In the genomic region with DNA sequence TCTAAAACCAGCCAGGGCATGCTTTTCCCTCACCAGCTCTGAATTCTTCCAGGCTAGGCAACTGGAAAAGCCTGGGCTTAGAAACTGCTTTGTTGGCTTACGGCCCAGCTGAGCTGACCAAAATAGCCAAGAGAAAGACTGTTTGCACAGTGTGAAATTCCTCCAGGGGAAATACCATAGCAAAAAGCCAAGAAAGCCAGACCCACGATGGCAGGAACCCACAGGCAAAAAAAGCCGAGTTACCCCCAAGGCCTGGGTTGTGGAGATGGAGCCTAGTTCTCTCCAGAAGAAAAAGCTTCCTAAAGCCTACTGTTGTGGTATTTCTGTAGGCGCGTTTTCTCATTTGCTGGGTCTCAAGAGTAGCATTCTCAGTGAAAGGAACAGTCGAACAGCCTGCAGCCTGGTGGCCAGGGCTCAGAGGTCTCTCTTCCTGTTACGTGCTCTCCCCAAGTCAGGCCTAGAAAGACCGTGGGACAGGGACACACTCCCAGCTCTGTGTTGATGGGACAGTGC, we compare ENCODE assay signal across 9 cellular contexts. TPM values are rescaled to one million over a fixed set of nuclear protein-coding genes. Genes with fewer than 3 reads are reported as not detected.
DNase-seq lines count a peak whose midpoint lies in the region; ATAC-seq and TF ChIP-seq lines count a peak whose summit lies in the region.
"Had no signal": no experiment of that assay in that cellular context is flagged by ENCODE, and none has a peak within 500 bp of the region (broad histone marks: within the 10 kb centered on the region; RNA-seq: fewer than 3 reads in every experiment).

No MANE protein-coding gene starts in this region.

- no peaks in the 10 kb centered on the region for H3K27me3 ChIP-seq in colonic mucosa
- no peaks in the 10 kb centered on the region for H3K27me3 ChIP-seq in left lung
- H3K27me3 ChIP-seq in spleen (replicated peaks in 1 of 7), result no peaks in the 10 kb centered on the region

- no peak for TF ChIP-seq CTCF in colonic mucosa (IDR thresholded peaks at IDR 0.05)
- no peak for TF ChIP-seq CTCF in left lung (IDR thresholded peaks at IDR 0.05)
- no peak for TF ChIP-seq CTCF in spleen (IDR thresholded peaks at IDR 0.05 in 8 of 11, conservative IDR thresholded peaks at IDR 0.05 in 3 of 11)

- H3K4me1 ChIP-seq in colonic mucosa, result no peaks in the 10 kb centered on the region
- H3K4me1 ChIP-seq in left lung, result peaks cover 15 to 51% of the 10 kb centered on the region in 2 donors
- H3K4me1 ChIP-seq in spleen, result peaks cover 0 to 76% (median 26%) of the 10 kb centered on the region in 6 donors

- H3K27ac ChIP-seq in colonic mucosa, result peak overlapping the region; percentile 39
- H3K27ac ChIP-seq in left lung, result peak overlapping the region; percentile 70 to 77
- H3K27ac ChIP-seq in spleen, result peak overlapping the region in 7 of 8 donors; percentile 35 to 75 (median 67)

- ATAC-seq in left lung, result peak; percentile 89
- ATAC-seq in GM18861 (IDR thresholded peaks at IDR 0.05; ENCODE audit: unreplicated experiment), result no peak
- no peak for ATAC-seq in HG02981 (IDR thresholded peaks at IDR 0.05; ENCODE audit: unreplicated experiment)

- intact Hi-C loops in colonic mucosa (cut with DNase I), result no loop called here
- intact Hi-C loops in left lung (cut with DNase I), result no loop called here
- intact Hi-C loops in spleen (cut with DNase I; ENCODE audit: low total_unique reads), result no loop called here

- WGBS in spleen, 5 donors, result 72 to 87% (median 80%) methylated on average over 8 of the region's 8 CpGs

- TF ChIP-seq POLR2A in spleen (IDR thresholded peaks at IDR 0.05), result no peak

- H3K9me3 ChIP-seq in colonic mucosa (no peaks in the 10 kb centered on the region), left lung (no peaks in the 10 kb centered on the region), spleen (no peaks in the 10 kb centered on the region)

- H3K4me3 ChIP-seq in colonic mucosa (no peak overlapping the region), left lung (no peak overlapping the region), spleen (no peak overlapping the region)

- H3K9ac ChIP-seq in colonic mucosa (ENCODE audit: low read depth in 2 of 2, low read length in 2 of 2), result no peak overlapping the region

- DNase-seq in LHCN-M2 (ENCODE audit: low read depth) (peak; percentile 64), colonic mucosa (peak; percentile 40), left lung (peak in 1 of 2 donors; percentile 67), spleen (no peak), NCI-H2081 (lab: John Stamatoyannopoulos, UW) (no peak)
- no peak for DNase-seq in effector CD4-positive, alpha-beta T cell
- DNase-seq: T1000 had no signal

- H3K36me3 ChIP-seq in colonic mucosa (no peaks in the 10 kb centered on the region), left lung (peaks cover 0 to 6% of the 10 kb centered on the region in 2 donors), spleen (peaks cover 0 to 74% (median 2%) of the 10 kb centered on the region in 6 donors)

RNA-seq across cellular contexts. Expression of a gene that starts 9.2 kb away (rescaled TPM):
- 1.7 and 3.4 TPM in 2 replicates for total RNA-seq in LHCN-M2 (2014; rRNA removed)
- polyA plus RNA-seq in LHCN-M2 (2012), result 12.0 TPM
- 10 to 100 TPM; 18.1 to 21.6 TPM for total RNA-seq in colonic mucosa
- 10 to 100 TPM; 14.2 to 15.2 TPM for total RNA-seq in left lung
- 10 to 100 TPM; 11.9 to 22.6 (median 18.2) TPM for total RNA-seq in spleen
- 10 to 100 TPM in 1 of 3 donors, 1 to 10 TPM in 2; 4.5 to 10.7 (median 5.5) TPM for polyA plus RNA-seq in spleen

RNA-seq across cellular contexts. Expression of a gene that starts 36.1 kb away (rescaled TPM):
- total RNA-seq in LHCN-M2 (2014; rRNA removed) (47.6 and 54.1 TPM in 2 replicates), colonic mucosa (10 to 100 TPM; 18.1 to 70.5 TPM), left lung (10 to 100 TPM; 36.4 to 40.0 TPM), spleen (10 to 100 TPM; 23.6 to 28.9 (median 28.1) TPM)
- 14.3 TPM for polyA plus RNA-seq in LHCN-M2 (2012)
- 10 to 100 TPM in 1 of 3 donors, 1 to 10 TPM in 2; 6.1 to 13.0 (median 8.5) TPM for polyA plus RNA-seq in spleen

RNA-seq across cellular contexts. Expression of a gene that starts 52.4 kb away (rescaled TPM):
- total RNA-seq in LHCN-M2 (2014; rRNA removed) (not detected in 2 replicates), colonic mucosa (100 to 1,000 TPM; 223 to 259 TPM), left lung (10 to 100 TPM; 39.1 to 56.2 TPM), spleen (not detected)
- polyA plus RNA-seq in LHCN-M2 (2012), result 0.07 TPM
- under 1 TPM in 1 of 3 donors, not detected in 2; 0.16 TPM for polyA plus RNA-seq in spleen

RNA-seq across cellular contexts. Expression of a gene that starts 54.3 kb away (rescaled TPM):
- total RNA-seq in LHCN-M2 (2014; rRNA removed) (not detected in 2 replicates), colonic mucosa (1 to 10 TPM; 8.7 to 8.8 TPM), left lung (1 to 10 TPM in 1 of 2 donors, under 1 TPM in 1; 0.79 to 1.5 TPM), spleen (1 to 10 TPM in 5 of 7 donors, under 1 TPM in 2; 0.19 to 3.0 (median 2.0) TPM)
- 0.13 TPM for polyA plus RNA-seq in LHCN-M2 (2012)
- under 1 TPM; 0.11 to 0.90 (median 0.27) TPM for polyA plus RNA-seq in spleen

Comparison
In these comparisons a context has a peak if more than half of its experiments do, and no peak if none do; other contexts are left out.
1. DNase-seq: peak in LHCN-M2 (single experiment) and colonic mucosa (single experiment); none in spleen (single experiment), effector CD4-positive, alpha-beta T cell (single experiment) and NCI-H2081 (0 of 2).
2. RNA of a gene that starts 52.4 kb away (total RNA-seq): 223 to 259 TPM in colonic mucosa and 39.1 to 56.2 TPM in left lung; not detected in LHCN-M2 and not detected in spleen; every median in the first group is over 10 times any median in the second.
3. Peak in every context shown above with its lines, with median percentiles within 50 percentile points of each other: H3K27ac ChIP-seq.